In genomic region chr7:20220293-20220755, GRCh38 we compare ENCODE assay signal across 1 cellular context.
TF ChIP-seq lines count a peak whose summit lies in the region.

No MANE protein-coding gene starts in this region.

TF ChIP-seq in K562, 482 proteins besides CTCF, POLR2A, EP300 and RAD21 (continued from another document):
- TF ChIP-seq CREB3 (tag; conservative IDR thresholded peaks at IDR 0.05; ENCODE audit: low read depth) (peak; percentile 22; the same call in 1 of the 2 replicates), KDM2B (CRISPR knock-in tag; IDR thresholded peaks at IDR 0.05) (no peak), ZFX (CRISPR knock-in tag; IDR thresholded peaks at IDR 0.05) (peak; percentile 58; the same call in 1 of the 2 replicates), SPI1 (IDR thresholded peaks at IDR 0.05; ENCODE audit: borderline replicate concordance, low read depth, low read length) (peak; percentile 67), SMAD3 (CRISPR knock-in tag; conservative IDR thresholded peaks at IDR 0.05) (no peak), KLF6 (CRISPR knock-in tag; IDR thresholded peaks at IDR 0.05; ENCODE audit: borderline replicate concordance) (no peak), BRD4 (IDR thresholded peaks at IDR 0.05) (peak; percentile 96), RHOXF2B (CRISPR knock-in tag; conservative IDR thresholded peaks at IDR 0.05) (no peak), SAP30 (IDR thresholded peaks at IDR 0.05; ENCODE audit: borderline replicate concordance, insufficient read depth, low read depth, low read length, poor library complexity, severe bottlenecking) (peak; percentile 10), ZNF655 (CRISPR knock-in tag; IDR thresholded peaks at IDR 0.05) (no peak), ZNF668 (CRISPR knock-in tag; IDR thresholded peaks at IDR 0.05) (0 out of 2 replicates have a peak, but pooled peaks have one; percentile 28), HLTF (IDR thresholded peaks at IDR 0.05) (no peak), HNRNPL (IDR thresholded peaks at IDR 0.05; ENCODE audit: low read depth, low read length) (no peak), ZNF76 (CRISPR knock-in tag; IDR thresholded peaks at IDR 0.05; ENCODE audit: borderline replicate concordance) (0 out of 2 replicates have a peak, but pooled peaks have one; percentile 36), ZBTB1 (CRISPR knock-in tag; IDR thresholded peaks at IDR 0.05; ENCODE audit: borderline replicate concordance, low read depth) (no peak), POLR2B (IDR thresholded peaks at IDR 0.05; ENCODE audit: low read depth, partially characterized antibody) (peak; percentile 37), ILF3 (IDR thresholded peaks at IDR 0.05; ENCODE audit: borderline replicate concordance) (no peak), HINFP (tag; conservative IDR thresholded peaks at IDR 0.05; ENCODE audit: low read depth) (0 out of 2 replicates have a peak, but pooled peaks have one; percentile 11), DDX20 (tag; IDR thresholded peaks at IDR 0.05; ENCODE audit: low read depth) (0 out of 2 replicates have a peak, but pooled peaks have one; percentile 17), NR2C2 (CRISPR knock-in tag; IDR thresholded peaks at IDR 0.05) (no peak), NR2C2 (tag; IDR thresholded peaks at IDR 0.05) (0 out of 2 replicates have a peak, but pooled peaks have one; percentile 7), RBFOX2 (IDR thresholded peaks at IDR 0.05; ENCODE audit: low read depth, low read length) (peak; percentile 18; the same call in 1 of the 2 replicates), PTRF (tag; IDR thresholded peaks at IDR 0.05) (0 out of 2 replicates have a peak, but pooled peaks have one; percentile 3)
